Comparison of ENCODE assay signal across 8 cellular contexts in the genomic region with DNA sequence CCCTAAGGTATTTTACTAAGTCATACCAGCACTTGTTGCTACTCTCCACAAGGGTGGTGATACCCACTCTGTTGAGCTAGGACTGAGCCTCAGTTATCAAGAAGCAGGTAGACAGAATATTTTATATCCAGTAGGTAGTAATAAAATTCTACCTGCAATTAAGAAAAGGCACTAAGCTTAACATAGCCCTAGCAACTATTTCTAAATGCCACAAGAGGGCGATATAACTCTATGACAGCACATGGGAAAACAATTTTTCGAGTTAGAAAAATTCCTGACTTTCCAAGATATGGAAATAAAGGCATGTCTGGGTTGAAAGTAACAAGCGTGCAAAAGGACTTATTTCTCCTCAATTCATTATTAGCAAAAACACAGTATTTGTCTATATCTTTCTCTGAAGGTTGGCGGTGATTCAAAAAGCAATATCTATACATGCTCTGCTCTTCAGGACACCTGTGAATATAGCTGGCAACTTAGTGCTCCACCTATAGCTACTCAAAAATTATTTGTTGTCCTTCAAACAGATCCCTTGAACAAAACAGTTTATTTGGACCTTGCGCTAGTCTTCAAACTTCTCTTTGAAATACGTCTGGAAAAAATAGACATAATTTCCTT. TPM values are rescaled to one million over a fixed set of nuclear protein-coding genes. Genes with fewer than 3 reads are reported as not detected.
DNase-seq lines count a peak whose midpoint lies in the region; ATAC-seq and TF ChIP-seq lines count a peak whose summit lies in the region.

No MANE protein-coding gene starts in this region.

- peak; percentile 82 for TF ChIP-seq RAD21 in Ishikawa (IDR thresholded peaks at IDR 0.05; ENCODE audit: low read depth)

- no peaks in the 10 kb centered on the region for H3K36me3 ChIP-seq in WERI-Rb-1
- no peaks in the 10 kb centered on the region for H3K36me3 ChIP-seq in tibial artery

- H3K27me3 ChIP-seq in WERI-Rb-1 (ENCODE audit: insufficient read depth, low read depth, severe bottlenecking) (no peaks in the 10 kb centered on the region), tibial artery (no peaks in the 10 kb centered on the region)

- no peak for ATAC-seq in T-helper 17 cell
- ATAC-seq in HG03460 (IDR thresholded peaks at IDR 0.05; ENCODE audit: unreplicated experiment) = no peak

- H3K36me3 Mint-ChIP-seq in T-helper 17 cell (ENCODE audit: low read depth) = peaks cover 4% of the 10 kb centered on the region

- intact Hi-C loops in tibial artery (cut with DNase I; ENCODE audit: low total_unique reads) = loop anchor here (10.0 kb wide), 1 partner anchor 112 kb away; no protein-coding TSS in a partner anchor

- no peak overlapping the region for H3K27ac Mint-ChIP-seq in T-helper 17 cell

- H3K4me1 Mint-ChIP-seq in T-helper 17 cell = peaks cover 6% of the 10 kb centered on the region

- no peaks in the 10 kb centered on the region for H3K4me1 ChIP-seq in tibial artery

- TF ChIP-seq EP300 in Ishikawa (IDR thresholded peaks at IDR 0.05; ENCODE audit: borderline replicate concordance) = no peak

- no peak overlapping the region for H3K4me3 Mint-ChIP-seq in T-helper 17 cell

- H3K9me3 ChIP-seq in WERI-Rb-1 (ENCODE audit: severe bottlenecking) = no peaks in the 10 kb centered on the region
- no peaks in the 10 kb centered on the region for H3K9me3 ChIP-seq in tibial artery
- no peaks in the 10 kb centered on the region for H3K9me3 ChIP-seq in T-helper 17 cell (ENCODE audit: control insufficient read depth, low read length, poor library complexity, severe bottlenecking)

- TF ChIP-seq CTCF in WERI-Rb-1 (IDR thresholded peaks at IDR 0.05; ENCODE audit: low read depth, low read length) (peak; percentile 40), tibial artery (IDR thresholded peaks at IDR 0.05) (peak; percentile 78 to 81)

- DNase-seq in EH (ENCODE audit: low read depth) (peak; percentile 58), WERI-Rb-1 (no peak), iPS-NIHi11 (ENCODE audit: low spot score) (peak; percentile 47), tibial artery (no peak), T-helper 17 cell (no peak)
- DNase-seq in effector CD4-positive, alpha-beta T cell = no peak

- H3K27ac ChIP-seq in WERI-Rb-1 = no peak overlapping the region
- no peak overlapping the region for H3K27ac ChIP-seq in tibial artery

- no peak overlapping the region for H3K4me3 ChIP-seq in WERI-Rb-1 (ENCODE audit: low read depth, low read length)
- H3K4me3 ChIP-seq in tibial artery = no peak overlapping the region

- H3K27me3 Mint-ChIP-seq in T-helper 17 cell = peaks cover 26% of the 10 kb centered on the region

TF ChIP-seq in Ishikawa, 13 proteins besides CTCF, POLR2A, EP300 and RAD21:
- TF ChIP-seq EGR1 (IDR thresholded peaks at IDR 0.05) = no peak
- no peak for TF ChIP-seq TAF1 (IDR thresholded peaks at IDR 0.05; ENCODE audit: low read depth)
- no peak for TF ChIP-seq CEBPB (IDR thresholded peaks at IDR 0.05)
- no peak for TF ChIP-seq YY1 (IDR thresholded peaks at IDR 0.05; ENCODE audit: low read depth)
- TF ChIP-seq TEAD4 (IDR thresholded peaks at IDR 0.05) = no peak
- no peak for TF ChIP-seq NFIC (IDR thresholded peaks at IDR 0.05)
- TF ChIP-seq, protein P1, sequence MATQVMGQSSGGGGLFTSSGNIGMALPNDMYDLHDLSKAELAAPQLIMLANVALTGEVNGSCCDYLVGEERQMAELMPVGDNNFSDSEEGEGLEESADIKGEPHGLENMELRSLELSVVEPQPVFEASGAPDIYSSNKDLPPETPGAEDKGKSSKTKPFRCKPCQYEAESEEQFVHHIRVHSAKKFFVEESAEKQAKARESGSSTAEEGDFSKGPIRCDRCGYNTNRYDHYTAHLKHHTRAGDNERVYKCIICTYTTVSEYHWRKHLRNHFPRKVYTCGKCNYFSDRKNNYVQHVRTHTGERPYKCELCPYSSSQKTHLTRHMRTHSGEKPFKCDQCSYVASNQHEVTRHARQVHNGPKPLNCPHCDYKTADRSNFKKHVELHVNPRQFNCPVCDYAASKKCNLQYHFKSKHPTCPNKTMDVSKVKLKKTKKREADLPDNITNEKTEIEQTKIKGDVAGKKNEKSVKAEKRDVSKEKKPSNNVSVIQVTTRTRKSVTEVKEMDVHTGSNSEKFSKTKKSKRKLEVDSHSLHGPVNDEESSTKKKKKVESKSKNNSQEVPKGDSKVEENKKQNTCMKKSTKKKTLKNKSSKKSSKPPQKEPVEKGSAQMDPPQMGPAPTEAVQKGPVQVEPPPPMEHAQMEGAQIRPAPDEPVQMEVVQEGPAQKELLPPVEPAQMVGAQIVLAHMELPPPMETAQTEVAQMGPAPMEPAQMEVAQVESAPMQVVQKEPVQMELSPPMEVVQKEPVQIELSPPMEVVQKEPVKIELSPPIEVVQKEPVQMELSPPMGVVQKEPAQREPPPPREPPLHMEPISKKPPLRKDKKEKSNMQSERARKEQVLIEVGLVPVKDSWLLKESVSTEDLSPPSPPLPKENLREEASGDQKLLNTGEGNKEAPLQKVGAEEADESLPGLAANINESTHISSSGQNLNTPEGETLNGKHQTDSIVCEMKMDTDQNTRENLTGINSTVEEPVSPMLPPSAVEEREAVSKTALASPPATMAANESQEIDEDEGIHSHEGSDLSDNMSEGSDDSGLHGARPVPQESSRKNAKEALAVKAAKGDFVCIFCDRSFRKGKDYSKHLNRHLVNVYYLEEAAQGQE (IDR thresholded peaks at IDR 0.05; ENCODE audit: low read depth) = no peak
- TF ChIP-seq FOXM1 (IDR thresholded peaks at IDR 0.05; ENCODE audit: borderline replicate concordance, low read depth) = no peak
- TF ChIP-seq ZBTB7A (IDR thresholded peaks at IDR 0.05; ENCODE audit: low read depth) = no peak
TF ChIP-seq in Ishikawa: peak in this region for 0.

RNA-seq across cellular contexts. Expression of a gene that starts 14.7 kb away (rescaled TPM):
- not detected for total RNA-seq in T-helper 17 cell

Comparison
In these comparisons a context has a peak if more than half of its experiments do, and no peak if none do; other contexts are left out.
1. DNase-seq: peak in EH (single experiment) and iPS-NIHi11 (single experiment); none in WERI-Rb-1 (single experiment), tibial artery (0 of 2), effector CD4-positive, alpha-beta T cell (single experiment) and T-helper 17 cell (0 of 3).